In genomic region chr11:73473252-73473651, GRCh38 we compare ENCODE assay signal across 37 cellular contexts.
DNase-seq lines count a peak whose midpoint lies in the region; FAIRE-seq and TF ChIP-seq lines count a peak whose summit lies in the region.
"Had no signal": no experiment of that assay in that cellular context is flagged by ENCODE, and none has a peak within 500 bp of the region (broad histone marks: within the 10 kb centered on the region; RNA-seq: fewer than 3 reads in every experiment).

No MANE protein-coding gene starts in this region.

- no peak overlapping the region for H4K5ac ChIP-seq in H1 (ENCODE audit: insufficient read length, low read depth, low read length)
- H4K5ac ChIP-seq in mesendoderm (ENCODE audit: low read length), result no peak overlapping the region

- H3K9me3 ChIP-seq in HEK293 (ENCODE audit: control insufficient read depth, insufficient read depth, low read depth, low read length), result no peaks in the 10 kb centered on the region; the same call in 1 of the 2 replicates
- no peaks in the 10 kb centered on the region for H3K9me3 ChIP-seq in astrocyte (ENCODE audit: insufficient read depth, low read depth, low read length)
- no peaks in the 10 kb centered on the region for H3K9me3 ChIP-seq in H1 (ENCODE audit: insufficient read depth in 2 of 2, low read depth in 1 of 2, low read length in 1 of 2)
- peaks cover 7% of the 10 kb centered on the region for H3K9me3 ChIP-seq in mesenchymal stem cell (ENCODE audit: control insufficient read depth, low read length)
- H3K9me3 ChIP-seq: A549, BE2C, Caco-2 had no signal

- H3K18ac ChIP-seq in H1 (ENCODE audit: extremely low read depth, low read length), result no peak overlapping the region
- no peak overlapping the region for H3K18ac ChIP-seq in mesenchymal stem cell (ENCODE audit: low read depth in 1 of 2, low read length in 2 of 2)
- H3K18ac ChIP-seq in mesendoderm (ENCODE audit: low read length), result no peak overlapping the region

- no peak overlapping the region for H4K8ac ChIP-seq in H1 (ENCODE audit: extremely low read depth, insufficient read depth, low read length)
- no peak overlapping the region for H4K8ac ChIP-seq in mesenchymal stem cell (ENCODE audit: low read length)
- H4K8ac ChIP-seq in mesendoderm (ENCODE audit: low read depth, low read length), result no peak overlapping the region

- H3K27me3 ChIP-seq in astrocyte (ENCODE audit: insufficient read depth, low read length), result no peaks in the 10 kb centered on the region
- no peaks in the 10 kb centered on the region for H3K27me3 ChIP-seq in H1 (replicated peaks in 1 of 4; ENCODE audit: control insufficient read depth in 3 of 4, extremely low read depth in 1 of 4, insufficient read depth in 3 of 4, low read length in 3 of 4)
- no peaks in the 10 kb centered on the region for H3K27me3 ChIP-seq in mesenchymal stem cell (ENCODE audit: control insufficient read depth in 1 of 2, insufficient read depth in 1 of 2, low read length in 2 of 2)
- no peaks in the 10 kb centered on the region for H3K27me3 ChIP-seq in mesendoderm (ENCODE audit: insufficient read depth, low read length, poor library complexity)
- H3K27me3 ChIP-seq: BE2C; BLaER1; BLaER1 treated with 17β-estradiol and CSF1 and Interleukin-3, amounts not matched to agents 10 nM and 100 nM had no signal

- H2BK5ac ChIP-seq in H1 (ENCODE audit: low read depth, low read length), result no peak overlapping the region
- no peak overlapping the region for H2BK5ac ChIP-seq in mesenchymal stem cell (ENCODE audit: low read depth, low read length, poor library complexity, severe bottlenecking)
- H2BK5ac ChIP-seq in mesendoderm (ENCODE audit: low read length), result no peak overlapping the region

- no peak for DNase-seq in astrocyte (ENCODE audit: low read depth)
- no peak for DNase-seq in H1 (ENCODE audit: low read depth in 1 of 2, low spot score in 2 of 2)
- no peak for DNase-seq in mesenchymal stem cell
- no peak for DNase-seq in stimulated activated CD4-positive, alpha-beta T cell treated with anti-CD3 and anti-CD28 coated beads, Interleukin-4, amount 100 ng/mL, for 1 hour
- no peak for DNase-seq in foreskin melanocyte
- DNase-seq in mesendoderm, result no peak
- DNase-seq in activated CD4-positive, alpha-beta memory T cell treated with anti-CD3 and anti-CD28 coated beads for 36 hours, result no peak
- DNase-seq: 8988T; ACHN; AML-193; BE2C; C1 segment of cervical spinal cord; Caco-2; Calu3; CD4-positive, alpha-beta memory T cell; CD4-positive, alpha-beta T cell; CD4-positive, CD25-positive, alpha-beta regulatory T cell; CD8-positive, alpha-beta memory T cell; CD8-positive, alpha-beta T cell; COR-L47; DMS 273 treated with DMSO at 0.1 percent for 48 hours; DMS153; DMS53; DMS79; DMS79 treated with DMSO at 0.1 percent for 48 hours; DND-41; EL had no signal

- no peak for TF ChIP-seq POLR2A in H1 (IDR thresholded peaks at IDR 0.05; ENCODE audit: control extremely low read depth in 1 of 2, low read depth in 2 of 2, low read length in 2 of 2)

- no peak for TF ChIP-seq CTCF in HEK293 (tag by site-specific recombination; IDR thresholded peaks at IDR 0.05)
- TF ChIP-seq CTCF in astrocyte (IDR thresholded peaks at IDR 0.05; ENCODE audit: insufficient read depth, low read depth, low read length), result no peak
- TF ChIP-seq CTCF in H1 (IDR thresholded peaks at IDR 0.05; ENCODE audit: control extremely low read depth in 1 of 3, insufficient read depth in 1 of 3, low read depth in 1 of 3, low read length in 3 of 3), result no peak

- no peak overlapping the region for H2BK12ac ChIP-seq in H1 (ENCODE audit: low read depth, low read length)
- no peak overlapping the region for H2BK12ac ChIP-seq in mesenchymal stem cell (ENCODE audit: low read length in 2 of 2)

- CTCF ChIA-PET in HEK293 (lab: Yijun Ruan, JAX) (interaction anchor here (0.6 to 1.1 kb wide), 4 partner anchors 12 to 459 kb away, joined by 3 to 6 read pairs (median 4); no protein-coding TSS in a partner anchor), H1 (lab: Charles Lee; ENCODE audit: partially characterized antibody) (interaction anchor here (0.6 to 1.6 kb wide), 3 partner anchors 16 to 62 kb away, joined by 3 to 4 read pairs (median 3); no protein-coding TSS in a partner anchor)
- CTCF ChIA-PET in activated CD4-positive, alpha-beta memory T cell treated with anti-CD3 and anti-CD28 coated beads for 36 hours (lab: Charles Lee), result no interaction called here

- H3K56ac ChIP-seq in H1 (replicated peaks; ENCODE audit: insufficient read length, low read depth, low read length) (no peak overlapping the region), mesendoderm (ENCODE audit: low read length) (no peak overlapping the region)

- no peak overlapping the region for H3K9ac ChIP-seq in astrocyte (ENCODE audit: low read length)
- no peak overlapping the region for H3K9ac ChIP-seq in H1 (replicated peaks in 1 of 4; ENCODE audit: extremely low read depth in 1 of 4, low read depth in 3 of 4, low read length in 3 of 4)
- H3K9ac ChIP-seq in mesenchymal stem cell (ENCODE audit: low read length), result no peak overlapping the region
- H3K9ac ChIP-seq in mesendoderm (ENCODE audit: low read length), result no peak overlapping the region
- H3K9ac ChIP-seq: BLaER1; BLaER1 treated with 17β-estradiol and CSF1 and Interleukin-3, amounts not matched to agents 10 nM and 100 nM had no signal

- no peak overlapping the region for H2BK15ac ChIP-seq in H1 (ENCODE audit: low read length)
- no peak overlapping the region for H2BK15ac ChIP-seq in mesenchymal stem cell (ENCODE audit: low read depth, poor library complexity, severe bottlenecking)
- H2BK15ac ChIP-seq in mesendoderm (replicated peaks; ENCODE audit: low read depth), result no peak overlapping the region

- POLR2A ChIA-PET in HEK293 (lab: Yijun Ruan, JAX) (no interaction called here), H1 (lab: Charles Lee; ENCODE audit: partially characterized antibody) (no interaction called here)
- POLR2A ChIA-PET in activated CD4-positive, alpha-beta memory T cell treated with anti-CD3 and anti-CD28 coated beads for 36 hours (lab: Charles Lee), result no interaction called here

- no peak overlapping the region for H2BK20ac ChIP-seq in H1 (ENCODE audit: low read length)

- H3K27ac ChIP-seq in HEK293 (ENCODE audit: extremely low read depth, low read depth, low read length), result no peak overlapping the region
- no peak overlapping the region for H3K27ac ChIP-seq in astrocyte (ENCODE audit: low read depth, low read length)
- no peak overlapping the region for H3K27ac ChIP-seq in H1 (ENCODE audit: low read depth, low read length)
- H3K27ac ChIP-seq in mesenchymal stem cell (ENCODE audit: low read length, poor library complexity, severe bottlenecking), result no peak overlapping the region
- no peak overlapping the region for H3K27ac ChIP-seq in mesendoderm (ENCODE audit: low read depth, low read length)
- H3K27ac ChIP-seq: 22Rv1; A549; BLaER1; BLaER1 treated with 17β-estradiol and CSF1 and Interleukin-3, amounts not matched to agents 10 nM and 100 nM; C4-2B had no signal

- H3K4me2 ChIP-seq in astrocyte (ENCODE audit: low read length), result no peak overlapping the region
- H3K4me2 ChIP-seq in H1 (ENCODE audit: insufficient read depth in 1 of 2, low read depth in 2 of 2, low read length in 2 of 2), result no peak overlapping the region
- H3K4me2 ChIP-seq in mesenchymal stem cell (ENCODE audit: low read length, poor library complexity, severe bottlenecking), result no peak overlapping the region
- no peak overlapping the region for H3K4me2 ChIP-seq in mesendoderm (ENCODE audit: low read length)
- H3K4me2 ChIP-seq: A549; BLaER1; BLaER1 treated with 17β-estradiol and CSF1 and Interleukin-3, amounts not matched to agents 10 nM and 100 nM had no signal

- H3K79me1 ChIP-seq in H1 (ENCODE audit: low read depth, low read length) (peaks cover 2% of the 10 kb centered on the region; the same call in 1 of the 2 replicates), mesenchymal stem cell (replicated peaks; ENCODE audit: low read length, poor library complexity, severe bottlenecking) (peaks cover 34% of the 10 kb centered on the region), mesendoderm (ENCODE audit: low read length) (peaks cover 3% of the 10 kb centered on the region)

- H2AFZ ChIP-seq in astrocyte (ENCODE audit: low read depth, low read length) (no peak overlapping the region), H1 (ENCODE audit: low read length) (no peak overlapping the region), mesenchymal stem cell (ENCODE audit: low read depth, low read length) (peak overlapping the region; percentile 51)

- intact Hi-C loops in activated CD4-positive, alpha-beta memory T cell treated with anti-CD3 and anti-CD28 coated beads for 36 hours (cut with micrococcal nuclease), result no loop called here

- H3K79me2 ChIP-seq in astrocyte (ENCODE audit: insufficient read depth, low read length) (peaks cover 19% of the 10 kb centered on the region), H1 (ENCODE audit: control insufficient read depth in 1 of 2, insufficient read depth in 2 of 2, low read length in 2 of 2) (peaks cover 0 to 23% of the 10 kb centered on the region in 2 experiments; a peak in 2 of 4 replicates), mesendoderm (ENCODE audit: control insufficient read depth, insufficient read depth, low read length) (no peaks in the 10 kb centered on the region)

- H3K14ac ChIP-seq in H1 (ENCODE audit: insufficient read length) (no peak overlapping the region), mesenchymal stem cell (ENCODE audit: low read length in 2 of 2) (no peak overlapping the region)

- peaks cover 12% of the 10 kb centered on the region for H3K36me3 Mint-ChIP-seq in astrocyte (ENCODE audit: low read depth, unreplicated experiment)
- H3K36me3 Mint-ChIP-seq in activated CD4-positive, alpha-beta memory T cell treated with anti-CD3 and anti-CD28 coated beads for 36 hours, result peaks cover 10% of the 10 kb centered on the region

- H4K91ac ChIP-seq in H1 (replicated peaks; ENCODE audit: insufficient read length, low read length) (no peak overlapping the region), mesenchymal stem cell (ENCODE audit: low read length) (no peak overlapping the region)

- no peak for TF ChIP-seq EP300 in H1 (IDR thresholded peaks at IDR 0.05; ENCODE audit: borderline replicate concordance in 1 of 2, low read depth in 2 of 2, low read length in 2 of 2)

- WGBS in H1 (ENCODE audit: extremely low coverage in 1 of 2, insufficient coverage in 1 of 2, insufficient read length in 1 of 2, insufficient replicate concordance in 2 of 2, low coverage in 1 of 2, low lambda C conversion rate in 2 of 2, missing lambda C conversion rate in 1 of 2), 2 experiments, result 80% methylated on average over 1 of the region's 1 CpG; no CpG with 5 or more reads in 1 of the 2 experiments
- 96% methylated on average over 1 of the region's 1 CpG for WGBS in mesenchymal stem cell
- WGBS in mesendoderm (ENCODE audit: extremely low coverage, insufficient coverage, low lambda C conversion rate), result no CpG with 5 or more reads among the region's 1 CpG

- H2BK120ac ChIP-seq in H1 (replicated peaks; ENCODE audit: low read depth, low read length) (no peak overlapping the region), mesenchymal stem cell (ENCODE audit: low read depth, low read length) (no peak overlapping the region), mesendoderm (ENCODE audit: low read depth, low read length) (no peak overlapping the region)

- H3K36me3 ChIP-seq in HEK293 (ENCODE audit: control insufficient read depth in 2 of 2, insufficient read depth in 1 of 2, low read length in 2 of 2), result no peaks in the 10 kb centered on the region
- no peaks in the 10 kb centered on the region for H3K36me3 ChIP-seq in astrocyte (ENCODE audit: insufficient read depth, low read length)
- peaks cover 0 to 2% (median 0%) of the 10 kb centered on the region in 4 experiments; a peak in 1 of 8 replicates for H3K36me3 ChIP-seq in H1 (ENCODE audit: control insufficient read depth in 2 of 4, insufficient read depth in 4 of 4, low read length in 3 of 4)
- peaks cover 0 to 4% of the 10 kb centered on the region in 2 experiments for H3K36me3 ChIP-seq in mesenchymal stem cell (ENCODE audit: control insufficient read depth in 1 of 2, insufficient read depth in 2 of 2, low read depth in 1 of 2, low read length in 2 of 2)
- H3K36me3 ChIP-seq in mesendoderm (ENCODE audit: control insufficient read depth, insufficient read depth, low read length), result no peaks in the 10 kb centered on the region
- H3K36me3 ChIP-seq: BE2C had no signal

- H3K27ac Mint-ChIP-seq in astrocyte (ENCODE audit: unreplicated experiment), result no peak overlapping the region
- H3K27ac Mint-ChIP-seq in activated CD4-positive, alpha-beta memory T cell treated with anti-CD3 and anti-CD28 coated beads for 36 hours, result no peak overlapping the region
- H3K27ac Mint-ChIP-seq: B cell; CD14-positive monocyte; CD4-positive, alpha-beta T cell; CD8-positive, alpha-beta memory T cell; CD8-positive, alpha-beta T cell had no signal

- H3K4ac ChIP-seq in H1 (replicated peaks; ENCODE audit: insufficient read length, low read depth, low read length) (no peak overlapping the region), mesenchymal stem cell (ENCODE audit: low read depth in 1 of 2, low read length in 2 of 2) (no peak overlapping the region), mesendoderm (ENCODE audit: low read depth, low read length) (no peak overlapping the region)

- H4K20me1 ChIP-seq in astrocyte (ENCODE audit: insufficient read depth, low read length), result peaks cover 37% of the 10 kb centered on the region
- peaks cover 0 to 2% of the 10 kb centered on the region in 2 experiments for H4K20me1 ChIP-seq in H1 (replicated peaks in 1 of 2; ENCODE audit: control insufficient read depth in 1 of 2, insufficient read depth in 2 of 2, low read length in 2 of 2)
- H4K20me1 ChIP-seq: BLaER1 had no signal

- H2AK5ac ChIP-seq in H1 (ENCODE audit: low read depth, low read length) (0 out of 2 replicates have a peak overlapping the region, but pooled peaks have one; percentile 46), mesenchymal stem cell (ENCODE audit: low read length, severe bottlenecking) (no peak overlapping the region), mesendoderm (ENCODE audit: low read length) (no peak overlapping the region)

- H3K23me2 ChIP-seq in H1 (ENCODE audit: low read depth, low read length), result no peaks in the 10 kb centered on the region

- no peaks in the 10 kb centered on the region for H3K27me3 Mint-ChIP-seq in astrocyte (ENCODE audit: low read depth, unreplicated experiment)
- no peaks in the 10 kb centered on the region for H3K27me3 Mint-ChIP-seq in activated CD4-positive, alpha-beta memory T cell treated with anti-CD3 and anti-CD28 coated beads for 36 hours
- H3K27me3 Mint-ChIP-seq: B cell; CD4-positive, alpha-beta memory T cell; CD4-positive, alpha-beta T cell; CD4-positive, CD25-positive, alpha-beta regulatory T cell; CD8-positive, alpha-beta memory T cell had no signal

- H3K4me1 ChIP-seq in HEK293 (ENCODE audit: control insufficient read depth, insufficient read depth, low read length) (no peaks in the 10 kb centered on the region), astrocyte (ENCODE audit: insufficient read depth, low read length) (no peaks in the 10 kb centered on the region), H1 (replicated peaks in 1 of 4; ENCODE audit: control insufficient read depth in 3 of 4, insufficient read depth in 4 of 4, low read length in 3 of 4) (peaks cover 0 to 3% (median 1%) of the 10 kb centered on the region in 4 experiments; a peak in 2 of 7 replicates), mesenchymal stem cell (ENCODE audit: control insufficient read depth, insufficient read depth, low read depth, low read length) (no peaks in the 10 kb centered on the region), mesendoderm (ENCODE audit: control insufficient read depth, low read depth, low read length) (no peaks in the 10 kb centered on the region)
- H3K4me1 ChIP-seq: A549, Caco-2 had no signal

- no peak overlapping the region for H3K4me3 ChIP-seq in HEK293 (ENCODE audit: low read depth, low read length)
- H3K4me3 ChIP-seq in astrocyte (ENCODE audit: insufficient read depth, low read depth, low read length), result no peak overlapping the region
- no peak overlapping the region for H3K4me3 ChIP-seq in H1 (ENCODE audit: extremely low read depth in 1 of 4, insufficient read depth in 2 of 4, low read depth in 3 of 4, low read length in 4 of 4)
- H3K4me3 ChIP-seq in mesenchymal stem cell (ENCODE audit: insufficient read depth in 1 of 2, low read depth in 1 of 2, low read length in 2 of 2), result no peak overlapping the region
- no peak overlapping the region for H3K4me3 ChIP-seq in mesendoderm (ENCODE audit: low read length)
- H3K4me3 ChIP-seq: A549; BLaER1; BLaER1 treated with 17β-estradiol and CSF1 and Interleukin-3, amounts not matched to agents 10 nM and 100 nM had no signal

- peak overlapping the region; percentile 41 for H3K4me3 Mint-ChIP-seq in astrocyte (ENCODE audit: unreplicated experiment)
- no peak overlapping the region for H3K4me3 Mint-ChIP-seq in activated CD4-positive, alpha-beta memory T cell treated with anti-CD3 and anti-CD28 coated beads for 36 hours
- H3K4me3 Mint-ChIP-seq: B cell; CD14-positive monocyte; CD4-positive, alpha-beta T cell; CD8-positive, alpha-beta memory T cell; CD8-positive, alpha-beta T cell had no signal

- FAIRE-seq in astrocyte (lab: Jason Lieb, UNC) (no peak), H1 (lab: Jason Lieb, UNC) (no peak)
- FAIRE-seq: A204.1, A549, D721Med had no signal

- H3K4me1 Mint-ChIP-seq in astrocyte (ENCODE audit: low read depth, unreplicated experiment), result peaks cover 5% of the 10 kb centered on the region
- H3K4me1 Mint-ChIP-seq in activated CD4-positive, alpha-beta memory T cell treated with anti-CD3 and anti-CD28 coated beads for 36 hours (ENCODE audit: low read depth), result no peaks in the 10 kb centered on the region

- peaks cover 5% of the 10 kb centered on the region for H3K9me3 Mint-ChIP-seq in astrocyte (ENCODE audit: unreplicated experiment)
- peaks cover 15% of the 10 kb centered on the region for H3K9me3 Mint-ChIP-seq in activated CD4-positive, alpha-beta memory T cell treated with anti-CD3 and anti-CD28 coated beads for 36 hours

- H3K23ac ChIP-seq in H1 (ENCODE audit: insufficient read length), result no peak overlapping the region
- no peak overlapping the region for H3K23ac ChIP-seq in mesenchymal stem cell (ENCODE audit: low read length in 2 of 2)
- no peak overlapping the region for H3K23ac ChIP-seq in mesendoderm (ENCODE audit: low read length)

- no peak for TF ChIP-seq RAD21 in H1 (IDR thresholded peaks at IDR 0.05 in 1 of 2, conservative IDR thresholded peaks at IDR 0.05 in 1 of 2; ENCODE audit: low read depth in 2 of 2, low read length in 2 of 2)
